Comparison of ENCODE assay signal across 8 cellular contexts in the genomic region with DNA sequence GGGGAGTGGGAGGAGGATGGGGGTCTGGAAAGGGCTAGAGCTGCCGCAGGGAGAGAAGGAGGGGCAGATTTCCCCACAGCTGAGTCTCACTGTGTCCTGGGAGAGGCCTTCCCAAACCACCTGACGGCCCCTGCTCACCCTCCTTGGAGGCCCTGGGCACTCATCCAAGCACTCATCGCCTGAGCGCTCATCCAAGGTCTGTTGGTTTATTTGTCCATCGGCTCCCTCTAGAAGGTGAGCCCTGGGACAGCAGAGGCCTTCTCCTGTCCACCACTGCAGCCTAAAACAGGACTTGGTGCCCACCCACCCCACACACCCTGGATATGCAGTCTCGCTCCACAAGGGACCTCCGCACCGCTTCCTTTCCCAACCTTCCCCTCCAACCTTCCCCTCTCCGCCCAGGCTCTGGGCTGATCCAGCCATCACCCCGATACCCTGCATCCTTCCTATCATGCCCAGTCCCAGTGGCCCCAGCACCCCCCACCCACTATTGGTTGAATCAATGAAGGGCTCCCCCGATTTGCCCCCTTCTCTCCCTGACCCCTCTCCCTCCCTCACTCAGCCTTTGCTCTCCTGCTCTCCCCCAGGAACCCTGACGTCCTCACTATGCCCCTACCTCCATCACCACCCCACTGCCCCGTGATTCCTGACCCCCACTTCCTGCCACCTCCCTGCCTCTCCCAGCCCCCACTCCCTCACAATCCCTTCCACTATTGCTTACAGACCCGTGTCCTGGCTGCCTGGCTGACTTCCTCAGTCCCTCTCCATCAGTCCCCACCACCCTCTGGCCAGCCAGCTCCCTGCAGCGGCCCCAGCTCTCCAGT. TPM values are rescaled to one million over a fixed set of nuclear protein-coding genes. Genes with fewer than 3 reads are reported as not detected.
DNase-seq lines count a peak whose midpoint lies in the region; ATAC-seq and TF ChIP-seq lines count a peak whose summit lies in the region.

No MANE protein-coding gene starts in this region.

- peak overlapping the region; percentile 38; the same call in 1 of the 2 replicates for H3K27ac ChIP-seq in SJCRH30
- H3K27ac ChIP-seq in naive thymus-derived CD4-positive, alpha-beta T cell (ENCODE audit: low read depth, low read length), result peak overlapping the region; percentile 73

- no peak for ATAC-seq in naive thymus-derived CD4-positive, alpha-beta T cell

- no peak for TF ChIP-seq CTCF in endothelial cell (IDR thresholded peaks at IDR 0.05; ENCODE audit: unreplicated experiment)

- peaks cover 9% of the 10 kb centered on the region; the same call in 1 of the 2 replicates for H3K4me1 ChIP-seq in SJCRH30
- peaks cover 10% of the 10 kb centered on the region in 2 donors for H3K4me1 ChIP-seq in naive thymus-derived CD4-positive, alpha-beta T cell (ENCODE audit: control insufficient read depth in 2 of 2, insufficient read depth in 2 of 2, low read length in 2 of 2)

- H3K36me3 ChIP-seq in H7 (replicated peaks; ENCODE audit: control insufficient read depth, insufficient read depth, low read length) (no peaks in the 10 kb centered on the region; the same call in 1 of the 2 replicates), SJCRH30 (peaks cover 11% of the 10 kb centered on the region; the same call in 1 of the 2 replicates)
- H3K36me3 ChIP-seq in naive thymus-derived CD4-positive, alpha-beta T cell (ENCODE audit: control insufficient read depth in 2 of 3, insufficient read depth in 3 of 3, low read length in 3 of 3), result peaks cover 0 to 41% (median 5%) of the 10 kb centered on the region in 3 experiments

- H3K36me3 Mint-ChIP-seq in endothelial cell (ENCODE audit: low read depth, unreplicated experiment), result no peaks in the 10 kb centered on the region
- peaks cover 0 to 7% (median 0%) of the 10 kb centered on the region in 5 donors for H3K36me3 Mint-ChIP-seq in naive thymus-derived CD4-positive, alpha-beta T cell

- in situ Hi-C loops in ACHN (cut with HindIII; ENCODE audit: low pct_ligation_motif_present, low pct_unique_long_range_greater_than_20kb, low sequenced_read_pairs), result no loop called here

- DNase-seq in ACHN, result peak; percentile 93
- peak; percentile 55 for DNase-seq in H7
- peak; percentile 75 to 77 for DNase-seq in SJCRH30
- no peak for DNase-seq in endothelial cell (ENCODE audit: low spot score)
- no peak for DNase-seq in naive thymus-derived CD4-positive, alpha-beta T cell
- DNase-seq in stimulated activated CD4-positive, alpha-beta T cell treated with anti-CD3 and anti-CD28 coated beads, Interleukin-1b, Interleukin-23, amount 100 ng/mL, for 48 hours, result no peak
- DNase-seq in DMS153 treated with DMSO at 0.1 percent for 48 hours (lab: John Stamatoyannopoulos, UW; ENCODE audit: unreplicated experiment), result no peak
- DNase-seq in posterior vena cava (ENCODE audit: low spot score), result no peak

- CTCF ChIA-PET in naive thymus-derived CD4-positive, alpha-beta T cell (lab: Charles Lee), result interaction anchor here (0.6 to 1.2 kb wide), 2 partner anchors 13 to 189 kb away, joined by 3 read pairs; no protein-coding TSS in a partner anchor

- peaks cover 14% of the 10 kb centered on the region for H3K27me3 Mint-ChIP-seq in endothelial cell (ENCODE audit: unreplicated experiment)
- H3K27me3 Mint-ChIP-seq in naive thymus-derived CD4-positive, alpha-beta T cell, result no peaks in the 10 kb centered on the region

- no peaks in the 10 kb centered on the region for H3K9me3 ChIP-seq in SJCRH30 (replicated peaks)
- no peaks in the 10 kb centered on the region for H3K9me3 ChIP-seq in naive thymus-derived CD4-positive, alpha-beta T cell (ENCODE audit: control insufficient read depth in 2 of 3, low read length in 3 of 3)

- POLR2A ChIA-PET in naive thymus-derived CD4-positive, alpha-beta T cell (lab: Charles Lee), result interaction anchor here (0.7 to 5.5 kb wide), 3 partner anchors 10 to 209 kb away, joined by 3 to 41 read pairs (median 7); partner anchors contain the start of genes HDGFL2 and YJU2

- H3K4me3 Mint-ChIP-seq in endothelial cell (ENCODE audit: unreplicated experiment), result peak overlapping the region; percentile 89
- H3K4me3 Mint-ChIP-seq in naive thymus-derived CD4-positive, alpha-beta T cell, result peak overlapping the region; percentile 83 to 98 (median 88)

- peak overlapping the region; percentile 93 for H3K27ac Mint-ChIP-seq in endothelial cell (ENCODE audit: unreplicated experiment)
- H3K27ac Mint-ChIP-seq in naive thymus-derived CD4-positive, alpha-beta T cell, result peak overlapping the region; percentile 87 to 97 (median 93)

- H3K4me1 Mint-ChIP-seq in endothelial cell (ENCODE audit: unreplicated experiment), result peaks cover 12% of the 10 kb centered on the region
- H3K4me1 Mint-ChIP-seq in naive thymus-derived CD4-positive, alpha-beta T cell, result peaks cover 9 to 25% (median 16%) of the 10 kb centered on the region in 7 donors

- peak overlapping the region; percentile 44; the same call in 1 of the 2 replicates for H3K4me3 ChIP-seq in H7 (ENCODE audit: insufficient read depth, low read depth, low read length)
- peak overlapping the region; percentile 63 for H3K4me3 ChIP-seq in SJCRH30
- H3K4me3 ChIP-seq in naive thymus-derived CD4-positive, alpha-beta T cell (ENCODE audit: low read length), result peak overlapping the region; percentile 64

- no peaks in the 10 kb centered on the region for H3K27me3 ChIP-seq in H7 (ENCODE audit: control insufficient read depth, insufficient read depth, low read length)
- H3K27me3 ChIP-seq in SJCRH30, result no peaks in the 10 kb centered on the region
- no peaks in the 10 kb centered on the region for H3K27me3 ChIP-seq in naive thymus-derived CD4-positive, alpha-beta T cell (ENCODE audit: control insufficient read depth in 2 of 2, insufficient read depth in 2 of 2, low read length in 2 of 2)

- H3K9me3 Mint-ChIP-seq in endothelial cell (ENCODE audit: unreplicated experiment), result no peaks in the 10 kb centered on the region
- H3K9me3 Mint-ChIP-seq in naive thymus-derived CD4-positive, alpha-beta T cell, result peaks cover 0 to 4% (median 0%) of the 10 kb centered on the region in 11 donors

- intact Hi-C loops in naive thymus-derived CD4-positive, alpha-beta T cell (cut with micrococcal nuclease), result loop anchor here (5.0 kb wide), 3 partner anchors 181 to 389 kb away; partner anchors contain the start of genes DPP9 (in 1 of the 2), TNFAIP8L1 (in 1 of the 2) and ZBTB7A (in 1 of the 2)
- intact Hi-C loops in posterior vena cava (cut with DNase I), result no loop called here

RNA-seq across cellular contexts. Expression of gene UBXN6, which starts 1.6 kb away (rescaled TPM):
- total RNA-seq in H7 (2014; rRNA removed; shearing (Covaris generic)), result 36.0 and 41.8 TPM in 2 replicates
- 37.9 and 41.4 TPM in 2 replicates for total RNA-seq in SJCRH30 (2014; rRNA removed; shearing (Covaris generic))
- total RNA-seq in endothelial cell (ENCODE audit: unreplicated experiment) (45.7 TPM), posterior vena cava (10 to 100 TPM; 85.1 to 85.5 TPM)
- 10 to 100 TPM; 49.2 to 68.6 (median 53.1) TPM for total RNA-seq in naive thymus-derived CD4-positive, alpha-beta T cell
- 1 to 10 TPM; 5.4 to 7.9 TPM for polyA plus RNA-seq in naive thymus-derived CD4-positive, alpha-beta T cell

RNA-seq across cellular contexts. Expression of gene HDGFL2, which starts 16.1 kb away (rescaled TPM):
- 111 and 116 TPM in 2 replicates for total RNA-seq in H7 (2014; rRNA removed; shearing (Covaris generic))
- 61.5 and 64.4 TPM in 2 replicates for total RNA-seq in SJCRH30 (2014; rRNA removed; shearing (Covaris generic))
- total RNA-seq in endothelial cell (ENCODE audit: unreplicated experiment), result 107 TPM
- total RNA-seq in naive thymus-derived CD4-positive, alpha-beta T cell, result 10 to 100 TPM; 25.9 to 64.6 (median 34.6) TPM
- polyA plus RNA-seq in naive thymus-derived CD4-positive, alpha-beta T cell, result 10 to 100 TPM; 14.0 to 31.5 TPM
- 10 to 100 TPM; 24.6 to 28.1 TPM for total RNA-seq in posterior vena cava

RNA-seq across cellular contexts. Expression of gene CHAF1A, which starts 53.5 kb away (rescaled TPM):
- 121 and 122 TPM in 2 replicates for total RNA-seq in H7 (2014; rRNA removed; shearing (Covaris generic))
- total RNA-seq in SJCRH30 (2014; rRNA removed; shearing (Covaris generic)), result 44.2 and 54.6 TPM in 2 replicates
- total RNA-seq in endothelial cell (ENCODE audit: unreplicated experiment), result 29.8 TPM
- 10 to 100 TPM; 10.1 to 71.2 (median 14.1) TPM for total RNA-seq in naive thymus-derived CD4-positive, alpha-beta T cell
- 1 to 10 TPM; 3.2 to 5.5 TPM for polyA plus RNA-seq in naive thymus-derived CD4-positive, alpha-beta T cell
- 1 to 10 TPM; 6.0 to 9.5 TPM for total RNA-seq in posterior vena cava

RNA-seq across cellular contexts. Expression of gene SH3GL1, which starts 55.6 kb away (rescaled TPM):
- 73.1 and 97.7 TPM in 2 replicates for total RNA-seq in H7 (2014; rRNA removed; shearing (Covaris generic))
- 56.9 and 60.0 TPM in 2 replicates for total RNA-seq in SJCRH30 (2014; rRNA removed; shearing (Covaris generic))
- total RNA-seq in endothelial cell (ENCODE audit: unreplicated experiment) (128 TPM), posterior vena cava (10 to 100 TPM; 77.5 to 88.8 TPM)
- total RNA-seq in naive thymus-derived CD4-positive, alpha-beta T cell, result 10 to 100 TPM; 37.1 to 77.0 (median 38.6) TPM
- 10 to 100 TPM; 11.9 to 22.8 TPM for polyA plus RNA-seq in naive thymus-derived CD4-positive, alpha-beta T cell

Comparison
In these comparisons a context has a peak if more than half of its experiments do, and no peak if none do; other contexts are left out.
1. DNase-seq: peak in ACHN (single experiment), H7 (single experiment) and SJCRH30 (2 of 2); none in endothelial cell (single experiment), naive thymus-derived CD4-positive, alpha-beta T cell (0 of 9), stimulated activated CD4-positive, alpha-beta T cell treated with anti-CD3 and anti-CD28 coated beads, Interleukin-1b, Interleukin-23, amount 100 ng/mL, for 48 hours (single experiment), DMS153 treated with DMSO at 0.1 percent for 48 hours (single experiment) and posterior vena cava (single experiment).
2. intact Hi-C loops: an anchor here in naive thymus-derived CD4-positive, alpha-beta T cell (5.0 kb wide); none called in posterior vena cava.
3. Peak in every context shown above with its lines, with median percentiles within 50 percentile points of each other: H3K4me3 ChIP-seq.